14 cellular contexts compared by ENCODE assay signal in the genomic region with DNA sequence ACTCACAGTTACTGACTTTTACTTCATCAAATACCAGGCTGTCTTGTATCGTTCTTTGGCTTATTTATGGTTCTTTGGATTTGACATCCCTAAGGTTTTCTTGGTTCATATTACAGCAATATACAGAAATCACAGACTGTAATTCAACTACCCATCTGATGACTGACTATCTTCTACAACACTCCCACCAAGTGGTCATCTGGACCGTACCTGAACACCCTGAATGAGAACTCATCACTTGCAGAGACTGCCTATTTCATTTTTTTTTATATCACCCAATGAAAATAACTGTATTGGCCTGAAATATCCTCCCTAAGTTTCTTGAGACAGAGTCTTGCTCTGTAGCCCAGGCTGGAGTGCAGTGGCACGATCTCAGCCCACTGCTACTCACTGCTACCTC. TPM values are rescaled to one million over a fixed set of nuclear protein-coding genes. Genes with fewer than 3 reads are reported as not detected.
DNase-seq lines count a peak whose midpoint lies in the region; ATAC-seq and TF ChIP-seq lines count a peak whose summit lies in the region.
"Had no signal": no experiment of that assay in that cellular context is flagged by ENCODE, and none has a peak within 500 bp of the region (broad histone marks: within the 10 kb centered on the region; RNA-seq: fewer than 3 reads in every experiment).

No MANE protein-coding gene starts in this region.

- H3K9me3 ChIP-seq in PC-9 (ENCODE audit: insufficient read depth, low read depth): no peaks in the 10 kb centered on the region
- H3K9me3 ChIP-seq: esophagus squamous epithelium, transverse colon had no signal

- no TSS peak for BruUV-seq in PC-9 (replicated peaks; lab: Mats Ljungman, UMichigan)

- H3K36me3 ChIP-seq in PC-9 (ENCODE audit: low read depth): no peaks in the 10 kb centered on the region
- H3K36me3 ChIP-seq: esophagus squamous epithelium, transverse colon had no signal

- H3K27ac ChIP-seq in PC-9: peak overlapping the region; percentile 75
- H3K27ac ChIP-seq: 22Rv1, esophagus squamous epithelium, transverse colon had no signal

- intact Hi-C loops in PC-9 (cut with micrococcal nuclease; ENCODE audit: unreplicated experiment) (loop anchor here (1.0 kb wide), 1 partner anchor 18 kb away; no protein-coding TSS in a partner anchor), sciatic nerve (cut with DNase I) (no loop called here)

- ATAC-seq in sciatic nerve (peak; percentile 74), HG03378 (IDR thresholded peaks at IDR 0.05; ENCODE audit: unreplicated experiment) (no peak), GM21786 (IDR thresholded peaks at IDR 0.05; ENCODE audit: unreplicated experiment) (no peak)

- DNase-seq in DMS 273 (lab: John Stamatoyannopoulos, UW; ENCODE audit: unreplicated experiment): peak; percentile 10
- no peak for DNase-seq in DMS 273 treated with DMSO at 0.1 percent for 48 hours (lab: John Stamatoyannopoulos, UW)
- no peak for DNase-seq in PC-9
- peak; percentile 23 for DNase-seq in fibroblast of the aortic adventitia (ENCODE audit: low read depth)
- no peak for DNase-seq in sciatic nerve (ENCODE audit: low spot score)
- no peak for DNase-seq in Ammon's horn (ENCODE audit: low spot score)
- DNase-seq: esophagus squamous epithelium, islet precursor cell, MV-4-11, NCI-H510A treated with DMSO at 0.1 percent for 48 hours, transverse colon had no signal

- CTCF ChIA-PET in PC-9 (lab: Charles Lee): interaction anchor here (1.4 kb wide), 1 partner anchor 21 kb away, joined by 3 read pairs; no protein-coding TSS in a partner anchor

- H4K20me1 ChIP-seq in PC-9 (ENCODE audit: insufficient read depth): no peaks in the 10 kb centered on the region

- no peaks in the 10 kb centered on the region for H3K9me2 ChIP-seq in PC-9 (ENCODE audit: insufficient read depth)

- no peak overlapping the region for H3K4me3 ChIP-seq in PC-9
- H3K4me3 ChIP-seq in fibroblast of the aortic adventitia (ENCODE audit: low read depth, low read length): no peak overlapping the region
- H3K4me3 ChIP-seq: esophagus squamous epithelium, transverse colon had no signal

- H3K27me3 ChIP-seq in PC-9 (ENCODE audit: insufficient read depth, low read depth): no peaks in the 10 kb centered on the region
- H3K27me3 ChIP-seq: esophagus squamous epithelium, transverse colon had no signal

- POLR2A ChIA-PET in PC-9 (lab: Charles Lee; ENCODE audit: unreplicated experiment): no interaction called here

- H3K79me2 ChIP-seq in PC-9 (ENCODE audit: low read depth): no peaks in the 10 kb centered on the region

- H3F3A ChIP-seq in PC-9 (ENCODE audit: insufficient read depth, low read depth): peaks cover 50% of the 10 kb centered on the region

- H2AFZ ChIP-seq in PC-9: no peak overlapping the region

- peaks cover 72% of the 10 kb centered on the region for H3K4me1 ChIP-seq in PC-9 (replicated peaks; ENCODE audit: insufficient read depth)

- no peak for TF ChIP-seq CTCF in PC-9 (conservative IDR thresholded peaks at IDR 0.05)
- peak; percentile 7 for TF ChIP-seq CTCF in fibroblast of the aortic adventitia (IDR thresholded peaks at IDR 0.05; ENCODE audit: insufficient read depth, low read length)

- no peak overlapping the region for H3K4me2 ChIP-seq in PC-9

RNA-seq across cellular contexts. Expression of a gene that starts 9.5 kb away (rescaled TPM):
- total RNA-seq in PC-9 (2021) (0.17 and 0.80 TPM in 2 replicates), fibroblast of the aortic adventitia (ENCODE audit: low replicate concordance) (0.90 TPM in 1 of 2 replicates, not detected in the other), sciatic nerve (1.3 TPM)

RNA-seq across cellular contexts. Expression of a gene that starts 58.2 kb away (rescaled TPM):
- total RNA-seq in PC-9 (2021): 1.8 and 2.6 TPM in 2 replicates
- total RNA-seq in fibroblast of the aortic adventitia (ENCODE audit: low replicate concordance): 0.45 and 0.74 TPM in 2 replicates
- 8.4 TPM for total RNA-seq in sciatic nerve

Comparison
In these comparisons a context has a peak if more than half of its experiments do, and no peak if none do; other contexts are left out.
1. DNase-seq: peak in DMS 273 (single experiment) and fibroblast of the aortic adventitia (single experiment); none in DMS 273 treated with DMSO at 0.1 percent for 48 hours (single experiment), PC-9 (0 of 2), sciatic nerve (single experiment) and Ammon's horn (single experiment).